Comparison of ENCODE assay signal across 9 cellular contexts in genomic region chr1:218350909-218351616, GRCh38. TPM values are rescaled to one million over a fixed set of nuclear protein-coding genes. Genes with fewer than 3 reads are reported as not detected.
DNase-seq lines count a peak whose midpoint lies in the region; ATAC-seq and TF ChIP-seq lines count a peak whose summit lies in the region.
"Had no signal": no experiment of that assay in that cellular context is flagged by ENCODE, and none has a peak within 500 bp of the region (broad histone marks: within the 10 kb centered on the region; RNA-seq: fewer than 3 reads in every experiment).

No MANE protein-coding gene starts in this region.

- peaks cover 24% of the 10 kb centered on the region for H3K4me1 Mint-ChIP-seq in activated T-helper 17 cell treated with anti-CD3 and anti-CD28 coated beads, Interleukin-2, amount 50 U/mL, for 72 hours
- H3K4me1 Mint-ChIP-seq in glutamatergic neuron (ENCODE audit: low read depth, unreplicated experiment), result peaks cover 12% of the 10 kb centered on the region

- no peaks in the 10 kb centered on the region for H3K9me3 Mint-ChIP-seq in activated T-helper 17 cell treated with anti-CD3 and anti-CD28 coated beads, Interleukin-2, amount 50 U/mL, for 72 hours
- H3K9me3 Mint-ChIP-seq in glutamatergic neuron (ENCODE audit: unreplicated experiment), result peaks cover 7% of the 10 kb centered on the region

- TF ChIP-seq CTCF in glutamatergic neuron (IDR thresholded peaks at IDR 0.05; ENCODE audit: partially characterized antibody, unreplicated experiment), result no peak

- peaks cover 36% of the 10 kb centered on the region for H3K27me3 Mint-ChIP-seq in activated T-helper 17 cell treated with anti-CD3 and anti-CD28 coated beads, Interleukin-2, amount 50 U/mL, for 72 hours
- H3K27me3 Mint-ChIP-seq in glutamatergic neuron (ENCODE audit: unreplicated experiment), result peaks cover 6% of the 10 kb centered on the region

- ATAC-seq in GM19324 (IDR thresholded peaks at IDR 0.05; ENCODE audit: low FRiP score, unreplicated experiment) (peak; percentile 30), HG03103 (IDR thresholded peaks at IDR 0.05; ENCODE audit: low read depth, unreplicated experiment) (peak; percentile 6)
- peak; percentile 25 for ATAC-seq in activated T-helper 17 cell treated with anti-CD3 and anti-CD28 coated beads, Interleukin-2, amount 50 U/mL, for 72 hours (replicated peaks)

- H3K36me3 Mint-ChIP-seq in activated T-helper 17 cell treated with anti-CD3 and anti-CD28 coated beads, Interleukin-2, amount 50 U/mL, for 72 hours (ENCODE audit: low read depth), result no peaks in the 10 kb centered on the region
- H3K36me3 Mint-ChIP-seq in glutamatergic neuron (ENCODE audit: unreplicated experiment), result no peaks in the 10 kb centered on the region

- H3K27ac Mint-ChIP-seq in activated T-helper 17 cell treated with anti-CD3 and anti-CD28 coated beads, Interleukin-2, amount 50 U/mL, for 72 hours, result peak overlapping the region; percentile 28
- no peak overlapping the region for H3K27ac Mint-ChIP-seq in glutamatergic neuron (ENCODE audit: unreplicated experiment)

- DNase-seq in lung microvascular endothelial cell (ENCODE audit: low read depth in 2 of 2), result peak; percentile 72 to 85
- no peak for DNase-seq in effector CD4-positive, alpha-beta T cell
- no peak for DNase-seq in glutamatergic neuron
- DNase-seq in NK-92 (lab: John Stamatoyannopoulos, UW; ENCODE audit: unreplicated experiment), result no peak
- DNase-seq in NCI-H82 treated with DMSO at 0.1 percent for 48 hours (lab: John Stamatoyannopoulos, UW; ENCODE audit: unreplicated experiment), result no peak

- peak overlapping the region; percentile 57 for H3K4me3 Mint-ChIP-seq in activated T-helper 17 cell treated with anti-CD3 and anti-CD28 coated beads, Interleukin-2, amount 50 U/mL, for 72 hours
- H3K4me3 Mint-ChIP-seq in glutamatergic neuron (ENCODE audit: unreplicated experiment), result no peak overlapping the region

RNA-seq across cellular contexts. Expression of gene TGFB2, which starts 5.9 kb away (rescaled TPM):
- total RNA-seq in activated T-helper 17 cell treated with anti-CD3 and anti-CD28 coated beads, Interleukin-2, amount 50 U/mL, for 72 hours, result not detected
- total RNA-seq in lung microvascular endothelial cell (13.5 and 122 TPM in 2 replicates), glutamatergic neuron (ENCODE audit: unreplicated experiment) (2.0 TPM)
- total RNA-seq: activated CD8-positive, alpha-beta memory T cell treated with anti-CD3 and anti-CD28 coated beads for 36 hours had no signal

Comparison
In these comparisons a context has a peak if more than half of its experiments do, and no peak if none do; other contexts are left out.
1. DNase-seq: peak in lung microvascular endothelial cell (2 of 2); none in effector CD4-positive, alpha-beta T cell (single experiment), glutamatergic neuron (single experiment), NK-92 (single experiment) and NCI-H82 treated with DMSO at 0.1 percent for 48 hours (single experiment).
2. Peak in every context shown above with its lines, with median percentiles within 50 percentile points of each other: ATAC-seq.